29 cellular contexts compared by ENCODE assay signal in genomic region chr10:129622736-129623135, GRCh38.
DNase-seq lines count a peak whose midpoint lies in the region; ATAC-seq and TF ChIP-seq lines count a peak whose summit lies in the region.
"Had no signal": no experiment of that assay in that cellular context is flagged by ENCODE, and none has a peak within 500 bp of the region (broad histone marks: within the 10 kb centered on the region; RNA-seq: fewer than 3 reads in every experiment).

No MANE protein-coding gene starts in this region.

- H3K36me3 ChIP-seq in breast epithelium, result no peaks in the 10 kb centered on the region
- H3K36me3 ChIP-seq: neutrophil, prostate gland, vagina had no signal

- CTCF ChIA-PET in AG04450 (lab: Charles Lee), result no interaction called here

- TF ChIP-seq CTCF in AG04450 (IDR thresholded peaks at IDR 0.05; ENCODE audit: low read depth, low read length), result no peak
- TF ChIP-seq CTCF in breast epithelium (IDR thresholded peaks at IDR 0.05), result no peak
- no peak for TF ChIP-seq CTCF in nephron progenitor cell (IDR thresholded peaks at IDR 0.05)

- H3K27me3 Mint-ChIP-seq in nephron progenitor cell (ENCODE audit: low read depth, poor library complexity), result peaks cover 2% of the 10 kb centered on the region
- H3K27me3 Mint-ChIP-seq: activated CD4-positive, alpha-beta memory T cell treated with anti-CD3 and anti-CD28 coated beads for 36 hours; dendritic cell treated with granulocyte-macrophage colony-stimulating factor and Interleukin-4, amounts not matched to agents 40 ng/mL and 50 ng/mL, for 4 days; memory B cell; T-helper 17 cell had no signal

- intact Hi-C loops in breast epithelium (cut with DNase I; ENCODE audit: low total_unique reads), result no loop called here

- POLR2A ChIA-PET in AG04450 (lab: Yijun Ruan, JAX), result interaction anchor here (1.0 kb wide), 1 partner anchor 8 kb away, joined by 4 read pairs; no protein-coding TSS in a partner anchor

- H3K27me3 ChIP-seq in AG04450 (ENCODE audit: control insufficient read depth, insufficient read depth, low read length), result no peaks in the 10 kb centered on the region
- H3K27me3 ChIP-seq in breast epithelium, result no peaks in the 10 kb centered on the region
- H3K27me3 ChIP-seq: BLaER1, hepatocyte, neutrophil, testis, vagina had no signal

- H3K4me1 ChIP-seq in breast epithelium, result no peaks in the 10 kb centered on the region
- H3K4me1 ChIP-seq: prostate gland, testis, vagina had no signal

- H3K4me1 Mint-ChIP-seq in nephron progenitor cell, result peaks cover 20% of the 10 kb centered on the region
- H3K4me1 Mint-ChIP-seq: T-helper 17 cell had no signal

- H3K36me3 Mint-ChIP-seq in nephron progenitor cell (ENCODE audit: low read depth), result no peaks in the 10 kb centered on the region

- H3K4me3 ChIP-seq in AG04450 (ENCODE audit: low read depth, low read length) (no peak overlapping the region), breast epithelium (no peak overlapping the region)
- H3K4me3 ChIP-seq: BLaER1, GM12878, hepatocyte, prostate gland, testis, vagina had no signal

- no peak overlapping the region for H3K27ac Mint-ChIP-seq in nephron progenitor cell
- H3K27ac Mint-ChIP-seq: activated CD4-positive, alpha-beta memory T cell treated with anti-CD3 and anti-CD28 coated beads for 36 hours; dendritic cell treated with granulocyte-macrophage colony-stimulating factor and Interleukin-4, amounts not matched to agents 40 ng/mL and 50 ng/mL, for 4 days; memory B cell; T-helper 17 cell had no signal

- no peak for TF ChIP-seq POLR2A in breast epithelium (IDR thresholded peaks at IDR 0.05)

- DNase-seq in AG04450 (ENCODE audit: low read depth, low spot score) (peak; percentile 11), HT1080 (ENCODE audit: low read depth) (peak; percentile 32), dedifferentiated amniotic fluid mesenchymal stem cell (ENCODE audit: extremely low spot score) (peak; percentile 18), renal cortical epithelial cell (ENCODE audit: low read depth) (peak; percentile 20), breast epithelium (ENCODE audit: low spot score in 2 of 2) (no peak), nephron progenitor cell (no peak)
- no peak for DNase-seq in NK-92 treated with Interleukin-12 subunit alpha and Interleukin-12 subunit beta, amount 100 ng/mL, for 24 hours (lab: John Stamatoyannopoulos, UW)
- DNase-seq: activated CD4-positive, alpha-beta memory T cell treated with anti-CD3 and anti-CD28 coated beads for 36 hours; activated CD4-positive, CD25-positive, alpha-beta regulatory T cell treated with anti-CD3 and anti-CD28 coated beads, Interleukin-2, amount 50 U/mL, for 72 hours; activated CD8-positive, alpha-beta memory T cell treated with anti-CD3 and anti-CD28 coated beads, Interleukin-2, amount 50 U/mL, for 48 hours; activated naive CD4-positive, alpha-beta T cell treated with anti-CD3 and anti-CD28 coated beads, Interleukin-2, amount 50 U/mL, for 16 hours; KG1; MV-4-11; NCI-H1436 treated with DMSO at 0.1 percent for 48 hours; NCI-H345; NCI-H774; stimulated activated naive CD8-positive, alpha-beta T cell treated with anti-CD3 and anti-CD28 coated beads, Interleukin-15, Interleukin-2, amounts not matched to agents 100 U/mL and 50 U/mL, for 24 hours; T-helper 17 cell; testis had no signal

- no peaks in the 10 kb centered on the region for H3K9me3 Mint-ChIP-seq in nephron progenitor cell
- H3K9me3 Mint-ChIP-seq: dendritic cell treated with granulocyte-macrophage colony-stimulating factor and Interleukin-4, amounts not matched to agents 40 ng/mL and 50 ng/mL, for 4 days; memory B cell had no signal

- H3K4me3 Mint-ChIP-seq in nephron progenitor cell, result no peak overlapping the region
- H3K4me3 Mint-ChIP-seq: activated CD4-positive, alpha-beta memory T cell treated with anti-CD3 and anti-CD28 coated beads for 36 hours; dendritic cell treated with granulocyte-macrophage colony-stimulating factor and Interleukin-4, amounts not matched to agents 40 ng/mL and 50 ng/mL, for 4 days; memory B cell; T-helper 17 cell had no signal

- H3K27ac ChIP-seq in AG04450 (ENCODE audit: low read depth, low read length), result no peak overlapping the region
- H3K27ac ChIP-seq in breast epithelium, result no peak overlapping the region
- H3K27ac ChIP-seq: BLaER1, hepatocyte, neutrophil, prostate gland, testis, vagina had no signal

- ATAC-seq in HG02870 (IDR thresholded peaks at IDR 0.05; ENCODE audit: unreplicated experiment), result no peak
- ATAC-seq: GM12878; left lobe of liver; stimulated activated naive CD8-positive, alpha-beta T cell treated with anti-CD3 and anti-CD28 coated beads, Interleukin-15, Interleukin-2, amounts not matched to agents 100 U/mL and 50 U/mL, for 24 hours; T-helper 17 cell had no signal

- H3K9me3 ChIP-seq in AG04450 (ENCODE audit: control insufficient read depth, insufficient read depth, low read length), result peaks cover 7% of the 10 kb centered on the region
- no peaks in the 10 kb centered on the region for H3K9me3 ChIP-seq in breast epithelium
- H3K9me3 ChIP-seq: neutrophil, prostate gland, testis, vagina had no signal

Comparison
In these comparisons a context has a peak if more than half of its experiments do, and no peak if none do; other contexts are left out.
1. DNase-seq: peak in AG04450 (single experiment), HT1080 (single experiment), dedifferentiated amniotic fluid mesenchymal stem cell (single experiment) and renal cortical epithelial cell (single experiment); none in breast epithelium (0 of 2), nephron progenitor cell (single experiment) and NK-92 treated with Interleukin-12 subunit alpha and Interleukin-12 subunit beta, amount 100 ng/mL, for 24 hours (single experiment).